Comparison of ENCODE assay signal across 14 cellular contexts in genomic region chr12:49946086-49946485, GRCh38. TPM values are rescaled to one million over a fixed set of nuclear protein-coding genes. Genes with fewer than 3 reads are reported as not detected.
A peak's percentile ranks its signal among the peaks of the same experiment; 100 is the strongest.
DNase-seq lines count a peak whose midpoint lies in the region; ATAC-seq, FAIRE-seq and TF ChIP-seq lines count a peak whose summit lies in the region.
"Had no signal": no experiment of that assay in that cellular context is flagged by ENCODE, and none has a peak within 500 bp of the region (broad histone marks: within the 10 kb centered on the region; RNA-seq: fewer than 3 reads in every experiment).

No MANE protein-coding gene starts in this region.

- CTCF ChIA-PET in activated naive CD4-positive, alpha-beta T cell treated with anti-CD3 and anti-CD28 coated beads for 36 hours (lab: Charles Lee), result interaction anchor here (0.7 to 6.3 kb wide), 36 partner anchors 9 to 272 kb away, joined by 3 to 65 read pairs (median 4); partner anchors contain the start of genes AQP5, COX14 and SMARCD1
- CTCF ChIA-PET in T-cell (lab: Charles Lee), result interaction anchor here (0.6 to 1.7 kb wide), 8 partner anchors 9 to 163 kb away, joined by 3 to 16 read pairs (median 4); partner anchors contain the start of gene SMARCD1 (in 1 of the 2)

- ATAC-seq in T-cell (replicated peaks in 1 of 4), result peak in 2 of 4 experiments; percentile 27 to 36
- no peak for ATAC-seq in stimulated activated memory B cell treated with anti-CD40 and anti-IgM and Interleukin-4, amounts not matched to agents 10 μg/mL and 1 μg/mL and 100 μg/mL, for 72 hours
- ATAC-seq in GM18519 (IDR thresholded peaks at IDR 0.05; ENCODE audit: low FRiP score, unreplicated experiment), result no peak

- peak overlapping the region; percentile 25 for H3K27ac Mint-ChIP-seq in activated naive CD4-positive, alpha-beta T cell treated with anti-CD3 and anti-CD28 coated beads for 36 hours
- H3K27ac Mint-ChIP-seq in T-cell, result peak overlapping the region; percentile 84 to 97
- H3K27ac Mint-ChIP-seq in glutamatergic neuron (ENCODE audit: unreplicated experiment), result peak overlapping the region; percentile 30
- H3K27ac Mint-ChIP-seq in stimulated activated memory B cell treated with anti-CD40 and anti-IgM and Interleukin-4, amounts not matched to agents 10 μg/mL and 1 μg/mL and 100 μg/mL, for 72 hours, result peak overlapping the region; percentile 71
- H3K27ac Mint-ChIP-seq: IgD-negative memory B cell had no signal

- POLR2A ChIA-PET in T-cell (lab: Charles Lee), result no interaction called here

- H3K4me1 Mint-ChIP-seq in activated naive CD4-positive, alpha-beta T cell treated with anti-CD3 and anti-CD28 coated beads for 36 hours (ENCODE audit: low read depth), result peaks cover 16% of the 10 kb centered on the region
- H3K4me1 Mint-ChIP-seq in T-cell (peaks cover 17 to 47% (median 29%) of the 10 kb centered on the region in 3 donors), glutamatergic neuron (ENCODE audit: low read depth, unreplicated experiment) (peaks cover 6% of the 10 kb centered on the region)
- peaks cover 22% of the 10 kb centered on the region for H3K4me1 Mint-ChIP-seq in stimulated activated memory B cell treated with anti-CD40 and anti-IgM and Interleukin-4, amounts not matched to agents 10 μg/mL and 1 μg/mL and 100 μg/mL, for 72 hours

- no peaks in the 10 kb centered on the region for H3K27me3 Mint-ChIP-seq in activated naive CD4-positive, alpha-beta T cell treated with anti-CD3 and anti-CD28 coated beads for 36 hours (ENCODE audit: low read depth)
- H3K27me3 Mint-ChIP-seq in T-cell (peaks cover 0 to 13% of the 10 kb centered on the region in 2 donors), glutamatergic neuron (ENCODE audit: unreplicated experiment) (no peaks in the 10 kb centered on the region)
- peaks cover 51% of the 10 kb centered on the region for H3K27me3 Mint-ChIP-seq in stimulated activated memory B cell treated with anti-CD40 and anti-IgM and Interleukin-4, amounts not matched to agents 10 μg/mL and 1 μg/mL and 100 μg/mL, for 72 hours

- DNase-seq in activated naive CD4-positive, alpha-beta T cell treated with anti-CD3 and anti-CD28 coated beads for 36 hours, result no peak
- DNase-seq in activated naive CD4-positive, alpha-beta T cell treated with Interleukin-2 at 50 U/mL for 16 hours, result no peak
- peak in 1 of 34 experiments; percentile 9 for DNase-seq in T-cell
- no peak for DNase-seq in glutamatergic neuron
- DNase-seq in D721Med (ENCODE audit: insufficient read length, low spot score), result no peak
- no peak for DNase-seq in NCI-H1092 (lab: John Stamatoyannopoulos, UW)
- DNase-seq: cortex of kidney, NCI-H2029 treated with DMSO at 0.1 percent for 48 hours had no signal

- no peaks in the 10 kb centered on the region for H3K36me3 Mint-ChIP-seq in activated naive CD4-positive, alpha-beta T cell treated with anti-CD3 and anti-CD28 coated beads for 36 hours (ENCODE audit: low read depth)
- H3K36me3 Mint-ChIP-seq in T-cell, result no peaks in the 10 kb centered on the region
- no peaks in the 10 kb centered on the region for H3K36me3 Mint-ChIP-seq in glutamatergic neuron (ENCODE audit: unreplicated experiment)
- H3K36me3 Mint-ChIP-seq in stimulated activated memory B cell treated with anti-CD40 and anti-IgM and Interleukin-4, amounts not matched to agents 10 μg/mL and 1 μg/mL and 100 μg/mL, for 72 hours, result no peaks in the 10 kb centered on the region
- H3K36me3 Mint-ChIP-seq: IgD-negative memory B cell had no signal

- H3K9me3 Mint-ChIP-seq in activated naive CD4-positive, alpha-beta T cell treated with anti-CD3 and anti-CD28 coated beads for 36 hours, result no peaks in the 10 kb centered on the region
- no peaks in the 10 kb centered on the region for H3K9me3 Mint-ChIP-seq in T-cell
- no peaks in the 10 kb centered on the region for H3K9me3 Mint-ChIP-seq in glutamatergic neuron (ENCODE audit: unreplicated experiment)
- no peaks in the 10 kb centered on the region for H3K9me3 Mint-ChIP-seq in stimulated activated memory B cell treated with anti-CD40 and anti-IgM and Interleukin-4, amounts not matched to agents 10 μg/mL and 1 μg/mL and 100 μg/mL, for 72 hours
- H3K9me3 Mint-ChIP-seq: IgD-negative memory B cell had no signal

- FAIRE-seq in D721Med (lab: Jason Lieb, UNC), result no peak
- FAIRE-seq: TTC549 had no signal

- intact Hi-C loops in activated naive CD4-positive, alpha-beta T cell treated with anti-CD3 and anti-CD28 coated beads for 36 hours (cut with micrococcal nuclease), result no loop called here

- TF ChIP-seq CTCF in glutamatergic neuron (IDR thresholded peaks at IDR 0.05; ENCODE audit: partially characterized antibody, unreplicated experiment) (no peak), D721Med (IDR thresholded peaks at IDR 0.05; ENCODE audit: insufficient read depth, missing control alignments) (no peak)

- no peak overlapping the region for H3K4me3 Mint-ChIP-seq in activated naive CD4-positive, alpha-beta T cell treated with anti-CD3 and anti-CD28 coated beads for 36 hours
- H3K4me3 Mint-ChIP-seq in T-cell (peak overlapping the region in 1 of 3 donors; percentile 81), glutamatergic neuron (ENCODE audit: unreplicated experiment) (peak overlapping the region; percentile 22)
- no peak overlapping the region for H3K4me3 Mint-ChIP-seq in stimulated activated memory B cell treated with anti-CD40 and anti-IgM and Interleukin-4, amounts not matched to agents 10 μg/mL and 1 μg/mL and 100 μg/mL, for 72 hours

RNA-seq across cellular contexts. Expression of gene AQP2, which starts 4.5 kb away (rescaled TPM):
- not detected for total RNA-seq in activated naive CD4-positive, alpha-beta T cell treated with anti-CD3 and anti-CD28 coated beads for 36 hours
- total RNA-seq in T-cell (not detected), glutamatergic neuron (ENCODE audit: unreplicated experiment) (not detected)
- total RNA-seq: gastrocnemius medialis had no signal

RNA-seq across cellular contexts. Expression of gene AQP5, which starts 15.6 kb away (rescaled TPM):
- not detected for total RNA-seq in activated naive CD4-positive, alpha-beta T cell treated with anti-CD3 and anti-CD28 coated beads for 36 hours
- not detected for total RNA-seq in T-cell
- not detected for total RNA-seq in glutamatergic neuron (ENCODE audit: unreplicated experiment)
- total RNA-seq: gastrocnemius medialis had no signal

RNA-seq across cellular contexts. Expression of gene AQP6, which starts 26.7 kb away (rescaled TPM):
- not detected for total RNA-seq in activated naive CD4-positive, alpha-beta T cell treated with anti-CD3 and anti-CD28 coated beads for 36 hours
- total RNA-seq in T-cell (not detected), glutamatergic neuron (ENCODE audit: unreplicated experiment) (0.37 TPM)
- total RNA-seq: gastrocnemius medialis, thyroid gland had no signal

RNA-seq across cellular contexts. Expression of gene FAIM2, which starts 42.4 kb away (rescaled TPM):
- under 1 TPM; 0.17 to 0.42 TPM for total RNA-seq in activated naive CD4-positive, alpha-beta T cell treated with anti-CD3 and anti-CD28 coated beads for 36 hours
- total RNA-seq in T-cell (under 1 TPM in 2 of 5 donors, not detected in 3; 0.25 to 0.30 TPM), glutamatergic neuron (ENCODE audit: unreplicated experiment) (3.5 TPM)

Comparison
In these comparisons a context has a peak if more than half of its experiments do, and no peak if none do; other contexts are left out.
1. H3K27ac Mint-ChIP-seq: peak in every context shown above with its lines; median percentile 90 in T-cell; 71 in stimulated activated memory B cell treated with anti-CD40 and anti-IgM and Interleukin-4, amounts not matched to agents 10 μg/mL and 1 μg/mL and 100 μg/mL, for 72 hours; 30 in glutamatergic neuron; 25 in activated naive CD4-positive, alpha-beta T cell treated with anti-CD3 and anti-CD28 coated beads for 36 hours.